8 cellular contexts compared by ENCODE assay signal in genomic region chr6:46652603-46653438, GRCh38. TPM values are rescaled to one million over a fixed set of nuclear protein-coding genes. Genes with fewer than 3 reads are reported as not detected.
DNase-seq lines count a peak whose midpoint lies in the region; ATAC-seq and TF ChIP-seq lines count a peak whose summit lies in the region.

Gene CYP39A1, minus strand, starts transcription at chr6:46652818. Its CDS starts 236 bp downstream, at chr6:46652582.
Gene SLC25A27, plus strand, starts transcription at chr6:46652975. Its CDS starts 218 bp downstream, at chr6:46653193.

- BruUV-seq in Caco-2 (replicated peaks; lab: Mats Ljungman, UMichigan) (no TSS peak), IMR-90 (replicated peaks; lab: Mats Ljungman, UMichigan) (no TSS peak), PC-9 (replicated peaks; lab: Mats Ljungman, UMichigan) (TSS peak; percentile 32)

- ATAC-seq in GM21528 (IDR thresholded peaks at IDR 0.05; ENCODE audit: low FRiP score, unreplicated experiment) (peak; percentile 100), IMR-90 (ENCODE audit: low read depth) (peak; percentile 100), esophagus mucosa (peak; percentile 100)
- ATAC-seq in activated T-cell treated with anti-CD3 and anti-CD28 coated beads, Interleukin-2, amount 50 U/mL, for 72 hours (replicated peaks in 1 of 2): peak; percentile 99 to 100

- H3K4me3 Mint-ChIP-seq in Caco-2 (ENCODE audit: unreplicated experiment): peak within 1 kb of the TSS; percentile 88
- peak within 1 kb of the TSS; percentile 94 for H3K4me3 Mint-ChIP-seq in activated T-cell treated with anti-CD3 and anti-CD28 coated beads, Interleukin-2, amount 50 U/mL, for 72 hours

- no peaks in the 10 kb centered on the region for H3K9me3 ChIP-seq in Caco-2
- H3K9me3 ChIP-seq in IMR-90 (ENCODE audit: control insufficient read depth, insufficient read depth, low read length): no peaks in the 10 kb centered on the region
- 0 out of 2 replicates have a peak, but pooled peaks cover 3% of the 10 kb centered on the region for H3K9me3 ChIP-seq in PC-9 (ENCODE audit: insufficient read depth, low read depth)
- H3K9me3 ChIP-seq in mucosa of stomach (ENCODE audit: control insufficient read depth, low read length): no peaks in the 10 kb centered on the region

- no peaks in the 10 kb centered on the region for H3K9me1 ChIP-seq in IMR-90 (ENCODE audit: insufficient read depth, low read length)

- no peak within 1 kb of the TSS for H2BK20ac ChIP-seq in IMR-90 (ENCODE audit: low read depth, low read length)

- no peaks in the 10 kb centered on the region for H3K36me3 ChIP-seq in Caco-2 (ENCODE audit: control insufficient read depth, insufficient read depth, low read length)
- no peaks in the 10 kb centered on the region for H3K36me3 ChIP-seq in IMR-90 (ENCODE audit: control insufficient read depth, insufficient read depth, low read length)
- H3K36me3 ChIP-seq in PC-9 (ENCODE audit: low read depth): no peaks in the 10 kb centered on the region
- H3K36me3 ChIP-seq in mucosa of stomach (ENCODE audit: control insufficient read depth, insufficient read depth, low read length): no peaks in the 10 kb centered on the region

- H3K79me2 ChIP-seq in PC-9 (ENCODE audit: low read depth): peaks cover 29% of the 10 kb centered on the region

- H3K27ac Mint-ChIP-seq in Caco-2 (ENCODE audit: unreplicated experiment): peak within 1 kb of the TSS; percentile 64
- H3K27ac Mint-ChIP-seq in activated T-cell treated with anti-CD3 and anti-CD28 coated beads, Interleukin-2, amount 50 U/mL, for 72 hours: no peak within 1 kb of the TSS

- H3K36me3 Mint-ChIP-seq in Caco-2 (ENCODE audit: insufficient read depth, unreplicated experiment): no peaks in the 10 kb centered on the region
- H3K36me3 Mint-ChIP-seq in activated T-cell treated with anti-CD3 and anti-CD28 coated beads, Interleukin-2, amount 50 U/mL, for 72 hours (ENCODE audit: insufficient read depth in 2 of 2): no peaks in the 10 kb centered on the region

- H4K20me1 ChIP-seq in IMR-90 (ENCODE audit: insufficient read depth, low read length): no peaks in the 10 kb centered on the region
- 0 out of 2 replicates have a peak, but pooled peaks cover 4% of the 10 kb centered on the region for H4K20me1 ChIP-seq in PC-9 (ENCODE audit: insufficient read depth)

- no peaks in the 10 kb centered on the region for H3K9me3 Mint-ChIP-seq in Caco-2 (ENCODE audit: unreplicated experiment)
- peaks cover 0 to 1% of the 10 kb centered on the region in 2 donors for H3K9me3 Mint-ChIP-seq in activated T-cell treated with anti-CD3 and anti-CD28 coated beads, Interleukin-2, amount 50 U/mL, for 72 hours

- H3K14ac ChIP-seq in IMR-90 (replicated peaks; ENCODE audit: low read depth, low read length): no peak within 1 kb of the TSS

- no peak within 1 kb of the TSS for H2BK15ac ChIP-seq in IMR-90 (ENCODE audit: low read depth, low read length)

- no peak within 1 kb of the TSS for H2AK5ac ChIP-seq in IMR-90 (ENCODE audit: low read depth, low read length)

- in situ Hi-C loops in IMR-90 (cut with MboI; ENCODE audit: low sequenced_read_pairs): no loop called here

- H3K4me1 ChIP-seq in Caco-2: peaks cover 7% of the 10 kb centered on the region; the same call in 1 of the 2 replicates
- no peaks in the 10 kb centered on the region for H3K4me1 ChIP-seq in IMR-90 (ENCODE audit: control insufficient read depth, insufficient read depth, low read length)
- H3K4me1 ChIP-seq in PC-9 (replicated peaks; ENCODE audit: insufficient read depth): peaks cover 54% of the 10 kb centered on the region
- peaks cover 4% of the 10 kb centered on the region for H3K4me1 ChIP-seq in mucosa of stomach (ENCODE audit: control insufficient read depth, insufficient read depth, low read length)

- TF ChIP-seq CTCF in Caco-2 (IDR thresholded peaks at IDR 0.05; ENCODE audit: insufficient read depth in 1 of 2, low read depth in 1 of 2, low read length in 1 of 2, severe bottlenecking in 1 of 2, unreplicated experiment in 1 of 2): no peak
- 0 out of 2 replicates have a peak, but pooled peaks have one; percentile 5 for TF ChIP-seq CTCF in IMR-90 (conservative IDR thresholded peaks at IDR 0.05; ENCODE audit: low read depth, low read length)
- TF ChIP-seq CTCF in PC-9 (conservative IDR thresholded peaks at IDR 0.05): no peak

- no peaks in the 10 kb centered on the region for H3K9me2 ChIP-seq in PC-9 (ENCODE audit: insufficient read depth)

- H3K27ac ChIP-seq in IMR-90 (ENCODE audit: insufficient read depth, low read length) (no peak within 1 kb of the TSS), PC-9 (peak within 1 kb of the TSS; percentile 27; the same call in 1 of the 2 replicates)

- H3K27me3 ChIP-seq in Caco-2 (replicated peaks; ENCODE audit: control insufficient read depth, insufficient read depth, low read length) (no peaks in the 10 kb centered on the region), IMR-90 (ENCODE audit: control insufficient read depth, insufficient read depth, low read length) (no peaks in the 10 kb centered on the region), PC-9 (ENCODE audit: insufficient read depth, low read depth) (no peaks in the 10 kb centered on the region), mucosa of stomach (ENCODE audit: control insufficient read depth, insufficient read depth, low read length) (peaks cover 7% of the 10 kb centered on the region)

- no peak within 1 kb of the TSS for H4K5ac ChIP-seq in IMR-90 (ENCODE audit: low read depth, low read length)

- TF ChIP-seq RAD21 in IMR-90 (IDR thresholded peaks at IDR 0.05; ENCODE audit: low read length): no peak

- no peak within 1 kb of the TSS for H3K18ac ChIP-seq in IMR-90 (ENCODE audit: low read depth, low read length)

- CTCF ChIA-PET in Caco-2 (lab: Charles Lee) (no interaction called here), IMR-90 (lab: Yijun Ruan, JAX) (interaction anchor here (0.6 kb wide), 2 partner anchors 49 to 511 kb away, joined by 3 read pairs; no protein-coding TSS in a partner anchor), PC-9 (lab: Charles Lee) (no interaction called here)

- peaks cover 17% of the 10 kb centered on the region for H3K27me3 Mint-ChIP-seq in Caco-2 (ENCODE audit: insufficient read depth, unreplicated experiment)
- H3K27me3 Mint-ChIP-seq in activated T-cell treated with anti-CD3 and anti-CD28 coated beads, Interleukin-2, amount 50 U/mL, for 72 hours (ENCODE audit: low read depth): peaks cover 38% of the 10 kb centered on the region

- no peak for TF ChIP-seq POLR2A in IMR-90 (IDR thresholded peaks at IDR 0.05; ENCODE audit: low read depth, low read length)

- peak within 1 kb of the TSS; percentile 30 for H2AK9ac ChIP-seq in IMR-90 (replicated peaks; ENCODE audit: low read depth, low read length, poor library complexity)

- POLR2A ChIA-PET in Caco-2 (lab: Charles Lee): no interaction called here
- POLR2A ChIA-PET in IMR-90 (lab: Charles Lee; ENCODE audit: unreplicated experiment): no interaction called here
- POLR2A ChIA-PET in PC-9 (lab: Charles Lee; ENCODE audit: unreplicated experiment): interaction anchor here (0.6 to 0.7 kb wide), 2 partner anchors 94 to 524 kb away, joined by 3 to 6 read pairs; partner anchors contain the start of gene ANKRD66

- peak within 1 kb of the TSS; percentile 10; the same call in 1 of the 2 replicates for H3K9ac ChIP-seq in IMR-90 (ENCODE audit: low read depth, low read length)
- peak within 1 kb of the TSS; percentile 66 for H3K9ac ChIP-seq in mucosa of stomach (ENCODE audit: low read length)

- no peak within 1 kb of the TSS for H4K8ac ChIP-seq in IMR-90 (ENCODE audit: low read depth in 2 of 2, low read length in 2 of 2)

- peaks cover 5% of the 10 kb centered on the region for H3K4me1 Mint-ChIP-seq in Caco-2 (ENCODE audit: low read depth, unreplicated experiment)
- H3K4me1 Mint-ChIP-seq in activated T-cell treated with anti-CD3 and anti-CD28 coated beads, Interleukin-2, amount 50 U/mL, for 72 hours (ENCODE audit: low read depth): peaks cover 15% of the 10 kb centered on the region

- no peaks in the 10 kb centered on the region for H3K79me1 ChIP-seq in IMR-90 (ENCODE audit: low read depth in 1 of 2, low read length in 2 of 2)

- H3F3A ChIP-seq in PC-9 (ENCODE audit: insufficient read depth, low read depth): peaks cover 21% of the 10 kb centered on the region; the same call in 1 of the 2 replicates

- DNase-seq in Caco-2 (peak; percentile 87 to 90), IMR-90 (peak; percentile 59), PC-9 (peak; percentile 83 to 95)
- peak; percentile 87 to 88 for DNase-seq in activated T-cell treated with anti-CD3 and anti-CD28 coated beads, Interleukin-2, amount 50 U/mL, for 72 hours
- DNase-seq in stimulated activated CD8-positive, alpha-beta memory T cell treated with anti-CD3 and anti-CD28 coated beads, Interleukin-4, amount 100 ng/mL, for 4 hours (ENCODE audit: low read depth in 2 of 2, low spot score in 1 of 2): peak; percentile 54 to 63

- 2% methylated on average over 17 of the region's 72 CpGs; no CpG with 5 or more reads in 1 of the 2 experiments for WGBS in IMR-90 (ENCODE audit: extremely low coverage in 2 of 2, insufficient read length in 1 of 2), 2 experiments

- no peak within 1 kb of the TSS for H2BK5ac ChIP-seq in IMR-90 (ENCODE audit: low read depth, low read length, poor library complexity, severe bottlenecking)

- H3K4me3 ChIP-seq in Caco-2 (ENCODE audit: low read depth, low read length) (peak within 1 kb of the TSS; percentile 78), IMR-90 (ENCODE audit: insufficient read depth, low read depth, low read length) (peak within 1 kb of the TSS; percentile 76), PC-9 (peak within 1 kb of the TSS; percentile 93), mucosa of stomach (ENCODE audit: low read length) (peak within 1 kb of the TSS; percentile 81)

- H2AFZ ChIP-seq in IMR-90 (replicated peaks; ENCODE audit: low read length, poor library complexity) (peak within 1 kb of the TSS; percentile 97), PC-9 (peak within 1 kb of the TSS; percentile 97)

- H4K91ac ChIP-seq in IMR-90 (ENCODE audit: insufficient read depth, low read depth, low read length): no peak within 1 kb of the TSS

- H3K4me2 ChIP-seq in IMR-90 (ENCODE audit: low read depth, low read length) (peak within 1 kb of the TSS; percentile 78), PC-9 (peak within 1 kb of the TSS; percentile 75)

- intact Hi-C loops in Caco-2 (cut with micrococcal nuclease; ENCODE audit: unreplicated experiment): loop anchor here (5.0 kb wide), 1 partner anchor 129 kb away; no protein-coding TSS in a partner anchor
- intact Hi-C loops in IMR-90 (cut with micrococcal nuclease): no loop called here
- intact Hi-C loops in PC-9 (cut with micrococcal nuclease; ENCODE audit: unreplicated experiment): loop anchor here (5.0 kb wide), 1 partner anchor 394 kb away; no protein-coding TSS in a partner anchor

- H3K23ac ChIP-seq in IMR-90 (ENCODE audit: low read depth, low read length): peak within 1 kb of the TSS; percentile 24; the same call in 1 of the 2 replicates

- H3K4ac ChIP-seq in IMR-90 (ENCODE audit: low read depth, low read length): no peak within 1 kb of the TSS

- no peak within 1 kb of the TSS for H3K56ac ChIP-seq in IMR-90 (ENCODE audit: extremely low read depth, insufficient read depth, low read length)

- dilution Hi-C loops in IMR-90 (cut with HindIII; ENCODE audit: low sequenced_read_pairs, unreplicated experiment): no loop called here

- no peak within 1 kb of the TSS for H2BK120ac ChIP-seq in IMR-90 (ENCODE audit: low read depth, low read length)

RNA-seq across cellular contexts. Expression of gene CYP39A1, which starts in this region (rescaled TPM):
- total RNA-seq in Caco-2 (2022) (not detected in 2 replicates), IMR-90 (2012; rRNA removed) (under 0.01 TPM in 1 of 2 replicates, not detected in the other), PC-9 (2021) (2.9 and 5.6 TPM in 2 replicates), esophagus mucosa (3.4 TPM)
- polyA plus RNA-seq in IMR-90 (2012; rRNA removed): 0.03 TPM in 1 of 2 replicates, not detected in the other
- not detected in 2 replicates for polyA plus RNA-seq in IMR-90 (2012; cell fraction: cytosol; rRNA removed)
- not detected in 2 replicates for polyA plus RNA-seq in IMR-90 (2012; cell fraction: nucleus; rRNA removed; ENCODE audit: low replicate concordance)
- not detected for total RNA-seq in activated T-cell treated with anti-CD3 and anti-CD28 coated beads, Interleukin-2, amount 50 U/mL, for 72 hours

RNA-seq across cellular contexts. Expression of gene SLC25A27, which starts in this region (rescaled TPM):
- total RNA-seq in Caco-2 (2022) (0.64 TPM in 1 of 2 replicates, not detected in the other), IMR-90 (2012; rRNA removed) (0.28 TPM in 1 of 2 replicates, not detected in the other), PC-9 (2021) (25.0 and 27.1 TPM in 2 replicates), esophagus mucosa (3.4 TPM)
- 0.63 and 1.3 TPM in 2 replicates for polyA plus RNA-seq in IMR-90 (2012; rRNA removed)
- 0.04 and 0.10 TPM in 2 replicates for polyA plus RNA-seq in IMR-90 (2012; cell fraction: cytosol; rRNA removed)
- 1.4 and 18.7 TPM in 2 replicates for polyA plus RNA-seq in IMR-90 (2012; cell fraction: nucleus; rRNA removed; ENCODE audit: low replicate concordance)
- 1 to 10 TPM; 1.1 to 2.5 TPM for total RNA-seq in activated T-cell treated with anti-CD3 and anti-CD28 coated beads, Interleukin-2, amount 50 U/mL, for 72 hours

Comparison
In these comparisons a context has a peak if more than half of its experiments do, and no peak if none do; other contexts are left out.
1. Peak in DNase-seq and H3K4me3 ChIP-seq in Caco-2; RNA of the genes that start here not detected or under 1 TPM.